27 cellular contexts compared by ENCODE assay signal in the genomic region with DNA sequence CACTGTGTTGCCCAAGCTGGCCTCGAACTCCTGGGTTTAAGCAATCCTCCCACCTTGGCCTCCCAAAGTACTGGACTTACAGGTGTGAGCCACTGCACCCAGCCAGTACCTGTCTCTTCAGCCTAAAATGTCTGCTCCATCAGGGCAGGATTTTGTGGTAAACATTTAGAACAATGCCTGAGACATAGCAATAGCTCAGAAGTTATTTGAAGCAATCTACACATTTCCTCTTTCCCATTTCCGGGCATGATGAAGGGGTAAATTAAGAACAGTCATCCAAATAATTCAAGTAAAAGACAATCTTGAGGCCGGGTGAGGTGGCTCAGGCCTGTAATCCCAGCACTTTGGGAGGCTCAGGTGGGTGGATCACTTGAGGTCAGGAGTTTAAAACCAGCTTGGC.
A peak's percentile ranks its signal among the peaks of the same experiment; 100 is the strongest.
DNase-seq lines count a peak whose midpoint lies in the region; ATAC-seq and TF ChIP-seq lines count a peak whose summit lies in the region.
"Had no signal": no experiment of that assay in that cellular context is flagged by ENCODE, and none has a peak within 500 bp of the region (broad histone marks: within the 10 kb centered on the region; RNA-seq: fewer than 3 reads in every experiment).

No MANE protein-coding gene starts in this region.

- intact Hi-C loops in mucosa of descending colon (cut with DNase I, micrococcal nuclease): no loop called here

- TF ChIP-seq CTCF in mucosa of descending colon (IDR thresholded peaks at IDR 0.05): no peak

- peak overlapping the region; percentile 49 for H3K27ac Mint-ChIP-seq in T-helper 2 cell treated with Interferon-gamma antibody and Interleukin-4, amounts not matched to agents 5 μg/mL and 100 μg/mL, for 36 hours

- peak overlapping the region in 4 of 11 experiments; percentile 26 to 61 (median 50); a peak in 8 of 22 replicates for H3K9ac ChIP-seq in BLaER1 treated with 17β-estradiol and CSF1 and Interleukin-3, amounts not matched to agents 10 nM and 100 nM

- no peaks in the 10 kb centered on the region for H3K36me3 Mint-ChIP-seq in T-helper 2 cell treated with Interferon-gamma antibody and Interleukin-4, amounts not matched to agents 5 μg/mL and 100 μg/mL, for 36 hours (ENCODE audit: low read depth)
- H3K36me3 Mint-ChIP-seq: naive B cell had no signal

- peak overlapping the region; percentile 22 to 92 (median 76); a peak in 21 of 22 replicates for H3K4me2 ChIP-seq in BLaER1 treated with 17β-estradiol and CSF1 and Interleukin-3, amounts not matched to agents 10 nM and 100 nM

- no peaks in the 10 kb centered on the region for H3K9me3 Mint-ChIP-seq in T-helper 2 cell treated with Interferon-gamma antibody and Interleukin-4, amounts not matched to agents 5 μg/mL and 100 μg/mL, for 36 hours
- H3K9me3 Mint-ChIP-seq: naive B cell had no signal

- H3K4me3 Mint-ChIP-seq in T-helper 2 cell treated with Interferon-gamma antibody and Interleukin-4, amounts not matched to agents 5 μg/mL and 100 μg/mL, for 36 hours: no peak overlapping the region

- no peak for DNase-seq in T-helper 2 cell treated with Interferon-gamma antibody and Interleukin-4, amounts not matched to agents 5 μg/mL and 100 μg/mL, for 36 hours (ENCODE audit: low spot score)
- DNase-seq in T-helper 2 cell (no peak), MV-4-11 (lab: John Stamatoyannopoulos, UW) (peak; percentile 61), dermis blood vessel endothelial cell (peak; percentile 62), mucosa of gallbladder (ENCODE audit: low spot score) (no peak), mucosa of descending colon (no peak)
- DNase-seq: activated CD4-positive, alpha-beta T cell treated with anti-CD3 and anti-CD28 coated beads for 1 hour; activated CD8-positive, alpha-beta memory T cell treated with anti-CD3 and anti-CD28 coated beads, Interleukin-2, amount 50 U/mL, for 4 hours; activated effector memory CD4-positive, alpha-beta T cell treated with Interleukin-2 at 50 U/mL for 16 hours; anterior cingulate cortex; C1 segment of cervical spinal cord; dorsolateral prefrontal cortex; glutamatergic neuron; HCEC 1CT; KG1; mammary epithelial cell; naive B cell; NCI-H1694; NCI-H2171 treated with DMSO at 0.1 percent for 48 hours; NCI-H526 treated with DMSO at 0.1 percent for 48 hours; OCI-M1; SHP77; upper lobe of left lung had no signal

- no peak for ATAC-seq in GM21360 (IDR thresholded peaks at IDR 0.05; ENCODE audit: unreplicated experiment)
- ATAC-seq in mucosa of descending colon: no peak

- H3K27me3 Mint-ChIP-seq in T-helper 2 cell treated with Interferon-gamma antibody and Interleukin-4, amounts not matched to agents 5 μg/mL and 100 μg/mL, for 36 hours (ENCODE audit: low read depth): no peaks in the 10 kb centered on the region
- H3K27me3 Mint-ChIP-seq: naive B cell had no signal

- H4K20me1 ChIP-seq in BLaER1 treated with 17β-estradiol and CSF1 and Interleukin-3, amounts not matched to agents 10 nM and 100 nM: no peaks in the 10 kb centered on the region

- 0 out of 20 replicates have a peak overlapping the region, but pooled peaks of 2 of the 10 experiments have one; percentile 1 to 24 for H3K4me3 ChIP-seq in BLaER1 treated with 17β-estradiol and CSF1 and Interleukin-3, amounts not matched to agents 10 nM and 100 nM
- no peak overlapping the region for H3K4me3 ChIP-seq in mucosa of descending colon
- H3K4me3 ChIP-seq: cardiac muscle cell, dorsolateral prefrontal cortex, right atrium auricular region, upper lobe of left lung had no signal

- peak overlapping the region in 8 of 11 experiments; percentile 19 to 84 (median 62); a peak in 14 of 22 replicates for H3K27ac ChIP-seq in BLaER1 treated with 17β-estradiol and CSF1 and Interleukin-3, amounts not matched to agents 10 nM and 100 nM
- H3K27ac ChIP-seq: cardiac muscle cell, dorsolateral prefrontal cortex, right atrium auricular region had no signal

- H3K4me1 Mint-ChIP-seq in T-helper 2 cell treated with Interferon-gamma antibody and Interleukin-4, amounts not matched to agents 5 μg/mL and 100 μg/mL, for 36 hours (ENCODE audit: low read depth): peaks cover 41% of the 10 kb centered on the region

- peaks cover 0 to 11% (median 6%) of the 10 kb centered on the region in 11 experiments; a peak in 7 of 22 replicates for H3K27me3 ChIP-seq in BLaER1 treated with 17β-estradiol and CSF1 and Interleukin-3, amounts not matched to agents 10 nM and 100 nM
- H3K27me3 ChIP-seq: cardiac muscle cell, right atrium auricular region, upper lobe of left lung had no signal

- 0 out of 22 replicates have a peak, but pooled peaks cover 0 to 6% (median 0%) of the 10 kb centered on the region in 11 experiments for H3K36me3 ChIP-seq in BLaER1 treated with 17β-estradiol and CSF1 and Interleukin-3, amounts not matched to agents 10 nM and 100 nM
- H3K36me3 ChIP-seq in mucosa of descending colon (ENCODE audit: low read depth): no peaks in the 10 kb centered on the region
- H3K36me3 ChIP-seq: cardiac muscle cell, right atrium auricular region, upper lobe of left lung had no signal

- H3K9me3 ChIP-seq in BLaER1 treated with 17β-estradiol and CSF1 and Interleukin-3, amounts not matched to agents 10 nM and 100 nM (replicated peaks in 1 of 11): peaks cover 0 to 13% (median 6%) of the 10 kb centered on the region in 11 experiments; a peak in 12 of 22 replicates
- H3K9me3 ChIP-seq in mucosa of descending colon: no peaks in the 10 kb centered on the region
- H3K9me3 ChIP-seq: right atrium auricular region, upper lobe of left lung had no signal

- H3K4me1 ChIP-seq in BLaER1 treated with 17β-estradiol and CSF1 and Interleukin-3, amounts not matched to agents 10 nM and 100 nM: peaks cover 23 to 75% (median 52%) of the 10 kb centered on the region in 10 experiments
- peaks cover 15% of the 10 kb centered on the region for H3K4me1 ChIP-seq in mucosa of descending colon (ENCODE audit: low read depth)

Comparison
In these comparisons a context has a peak if more than half of its experiments do, and no peak if none do; other contexts are left out.
1. DNase-seq: peak in MV-4-11 (single experiment) and dermis blood vessel endothelial cell (single experiment); none in T-helper 2 cell treated with Interferon-gamma antibody and Interleukin-4, amounts not matched to agents 5 μg/mL and 100 μg/mL, for 36 hours (single experiment), T-helper 2 cell (0 of 5), mucosa of gallbladder (single experiment) and mucosa of descending colon (0 of 3).